In the genomic region with DNA sequence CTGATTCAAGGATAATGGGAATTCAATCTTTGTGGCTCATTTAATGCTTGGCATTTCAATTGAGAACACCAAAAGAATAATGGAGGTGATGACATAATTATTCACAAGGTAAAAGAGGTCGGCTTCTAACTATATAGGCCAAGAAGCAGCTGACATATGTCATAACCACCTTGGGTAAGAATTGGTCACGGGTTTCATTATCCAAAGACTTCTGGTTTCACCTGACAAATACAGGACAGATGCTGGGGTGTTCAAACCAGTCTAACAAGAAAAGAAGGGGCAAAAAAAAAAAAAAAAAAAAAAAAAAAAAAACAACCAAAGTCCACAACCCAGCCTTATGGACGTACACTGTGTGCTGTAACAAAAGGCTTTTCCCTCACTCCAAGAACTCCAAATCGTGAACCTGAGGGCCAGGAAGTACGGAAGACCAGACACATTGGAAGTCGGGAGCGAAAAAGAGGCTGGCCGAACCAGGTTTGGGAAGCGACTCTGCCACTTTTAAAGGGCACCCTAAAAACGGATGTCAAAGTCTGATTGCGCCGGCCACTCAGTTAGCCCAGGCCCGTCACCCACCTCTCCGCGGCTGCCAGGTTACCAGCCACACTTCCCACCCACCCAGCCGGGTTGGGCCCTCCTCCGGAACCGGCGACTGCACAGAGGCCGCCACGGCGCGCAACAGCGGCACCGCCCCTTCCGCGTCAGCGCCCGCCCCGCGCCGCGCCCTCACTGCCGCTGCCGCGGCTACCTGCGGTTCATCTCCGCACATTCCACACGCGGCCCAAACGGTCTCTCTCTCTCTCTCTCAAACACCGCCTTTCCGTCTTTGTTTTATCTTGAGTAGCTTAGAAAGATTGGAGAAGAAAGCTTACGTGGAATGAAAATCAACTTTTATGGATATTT, we compare ENCODE assay signal across 1 cellular context.
TF ChIP-seq lines count a peak whose summit lies in the region.

A gene with protein sequence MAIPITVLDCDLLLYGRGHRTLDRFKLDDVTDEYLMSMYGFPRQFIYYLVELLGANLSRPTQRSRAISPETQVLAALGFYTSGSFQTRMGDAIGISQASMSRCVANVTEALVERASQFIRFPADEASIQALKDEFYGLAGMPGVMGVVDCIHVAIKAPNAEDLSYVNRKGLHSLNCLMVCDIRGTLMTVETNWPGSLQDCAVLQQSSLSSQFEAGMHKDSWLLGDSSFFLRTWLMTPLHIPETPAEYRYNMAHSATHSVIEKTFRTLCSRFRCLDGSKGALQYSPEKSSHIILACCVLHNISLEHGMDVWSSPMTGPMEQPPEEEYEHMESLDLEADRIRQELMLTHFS (minus strand): TSS at position 677 of the 900 bp plus-strand sequence. CDS start 990 bp downstream, outside the sequence.

TF ChIP-seq in SK-N-SH, 30 proteins besides CTCF, POLR2A, EP300 and RAD21 (continued from another document):
- TF ChIP-seq, protein P1, sequence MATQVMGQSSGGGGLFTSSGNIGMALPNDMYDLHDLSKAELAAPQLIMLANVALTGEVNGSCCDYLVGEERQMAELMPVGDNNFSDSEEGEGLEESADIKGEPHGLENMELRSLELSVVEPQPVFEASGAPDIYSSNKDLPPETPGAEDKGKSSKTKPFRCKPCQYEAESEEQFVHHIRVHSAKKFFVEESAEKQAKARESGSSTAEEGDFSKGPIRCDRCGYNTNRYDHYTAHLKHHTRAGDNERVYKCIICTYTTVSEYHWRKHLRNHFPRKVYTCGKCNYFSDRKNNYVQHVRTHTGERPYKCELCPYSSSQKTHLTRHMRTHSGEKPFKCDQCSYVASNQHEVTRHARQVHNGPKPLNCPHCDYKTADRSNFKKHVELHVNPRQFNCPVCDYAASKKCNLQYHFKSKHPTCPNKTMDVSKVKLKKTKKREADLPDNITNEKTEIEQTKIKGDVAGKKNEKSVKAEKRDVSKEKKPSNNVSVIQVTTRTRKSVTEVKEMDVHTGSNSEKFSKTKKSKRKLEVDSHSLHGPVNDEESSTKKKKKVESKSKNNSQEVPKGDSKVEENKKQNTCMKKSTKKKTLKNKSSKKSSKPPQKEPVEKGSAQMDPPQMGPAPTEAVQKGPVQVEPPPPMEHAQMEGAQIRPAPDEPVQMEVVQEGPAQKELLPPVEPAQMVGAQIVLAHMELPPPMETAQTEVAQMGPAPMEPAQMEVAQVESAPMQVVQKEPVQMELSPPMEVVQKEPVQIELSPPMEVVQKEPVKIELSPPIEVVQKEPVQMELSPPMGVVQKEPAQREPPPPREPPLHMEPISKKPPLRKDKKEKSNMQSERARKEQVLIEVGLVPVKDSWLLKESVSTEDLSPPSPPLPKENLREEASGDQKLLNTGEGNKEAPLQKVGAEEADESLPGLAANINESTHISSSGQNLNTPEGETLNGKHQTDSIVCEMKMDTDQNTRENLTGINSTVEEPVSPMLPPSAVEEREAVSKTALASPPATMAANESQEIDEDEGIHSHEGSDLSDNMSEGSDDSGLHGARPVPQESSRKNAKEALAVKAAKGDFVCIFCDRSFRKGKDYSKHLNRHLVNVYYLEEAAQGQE (IDR thresholded peaks at IDR 0.05; ENCODE audit: low read depth, low read length) = no peak
- TF ChIP-seq GABPA (IDR thresholded peaks at IDR 0.05; ENCODE audit: low read depth) (peak; percentile 71), TAF1 (IDR thresholded peaks at IDR 0.05; ENCODE audit: borderline replicate concordance, low read depth, low read length) (no peak)
- TF ChIP-seq, protein P2, sequence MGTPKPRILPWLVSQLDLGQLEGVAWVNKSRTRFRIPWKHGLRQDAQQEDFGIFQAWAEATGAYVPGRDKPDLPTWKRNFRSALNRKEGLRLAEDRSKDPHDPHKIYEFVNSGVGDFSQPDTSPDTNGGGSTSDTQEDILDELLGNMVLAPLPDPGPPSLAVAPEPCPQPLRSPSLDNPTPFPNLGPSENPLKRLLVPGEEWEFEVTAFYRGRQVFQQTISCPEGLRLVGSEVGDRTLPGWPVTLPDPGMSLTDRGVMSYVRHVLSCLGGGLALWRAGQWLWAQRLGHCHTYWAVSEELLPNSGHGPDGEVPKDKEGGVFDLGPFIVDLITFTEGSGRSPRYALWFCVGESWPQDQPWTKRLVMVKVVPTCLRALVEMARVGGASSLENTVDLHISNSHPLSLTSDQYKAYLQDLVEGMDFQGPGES (IDR thresholded peaks at IDR 0.05; ENCODE audit: low read depth, low read length) = no peak
